ENCODE assay signal across 3 cellular contexts in the genomic region with DNA sequence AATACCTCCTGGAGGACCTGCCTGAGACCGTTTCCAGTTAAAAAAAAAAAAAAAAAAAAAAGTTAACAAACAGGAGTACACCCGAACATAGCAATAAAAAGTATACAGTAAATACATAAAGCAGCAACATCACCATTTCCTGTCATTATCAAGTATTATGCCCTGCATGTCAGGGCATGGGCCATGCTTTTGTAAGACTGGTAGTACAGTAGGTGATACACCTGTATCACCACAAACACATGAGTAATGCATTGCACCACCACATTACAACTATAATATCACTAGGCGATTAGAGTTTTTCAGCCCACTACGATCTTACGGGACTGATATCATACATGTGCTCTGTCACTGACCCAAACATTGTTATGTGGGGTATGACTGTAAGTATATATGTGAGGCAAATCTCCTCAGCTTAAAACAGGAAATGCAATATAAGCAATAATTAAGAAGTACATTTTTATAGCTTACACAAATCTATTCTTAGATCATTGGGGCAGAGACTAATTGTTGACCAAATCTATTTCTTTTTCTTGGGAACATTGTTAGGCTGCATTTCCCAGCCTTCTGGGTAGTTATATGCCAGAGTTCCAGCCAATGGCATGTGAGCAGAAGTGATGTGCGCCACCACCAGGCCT.
TF ChIP-seq lines count a peak whose summit lies in the region.

No MANE protein-coding gene starts in this region.

TF ChIP-seq in SK-N-SH, 30 proteins besides CTCF, POLR2A, EP300 and RAD21 (continues in another document):
- TF ChIP-seq FOXJ3 (CRISPR knock-in tag; IDR thresholded peaks at IDR 0.05), result no peak
- TF ChIP-seq GABPA (IDR thresholded peaks at IDR 0.05; ENCODE audit: low read depth), result no peak
- TF ChIP-seq MEF2A (IDR thresholded peaks at IDR 0.05; ENCODE audit: borderline replicate concordance, low read depth), result no peak
- TF ChIP-seq, protein P1, sequence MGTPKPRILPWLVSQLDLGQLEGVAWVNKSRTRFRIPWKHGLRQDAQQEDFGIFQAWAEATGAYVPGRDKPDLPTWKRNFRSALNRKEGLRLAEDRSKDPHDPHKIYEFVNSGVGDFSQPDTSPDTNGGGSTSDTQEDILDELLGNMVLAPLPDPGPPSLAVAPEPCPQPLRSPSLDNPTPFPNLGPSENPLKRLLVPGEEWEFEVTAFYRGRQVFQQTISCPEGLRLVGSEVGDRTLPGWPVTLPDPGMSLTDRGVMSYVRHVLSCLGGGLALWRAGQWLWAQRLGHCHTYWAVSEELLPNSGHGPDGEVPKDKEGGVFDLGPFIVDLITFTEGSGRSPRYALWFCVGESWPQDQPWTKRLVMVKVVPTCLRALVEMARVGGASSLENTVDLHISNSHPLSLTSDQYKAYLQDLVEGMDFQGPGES (IDR thresholded peaks at IDR 0.05; ENCODE audit: low read depth, low read length), result no peak
- TF ChIP-seq ELF1 (IDR thresholded peaks at IDR 0.05), result no peak
- TF ChIP-seq, protein P2, sequence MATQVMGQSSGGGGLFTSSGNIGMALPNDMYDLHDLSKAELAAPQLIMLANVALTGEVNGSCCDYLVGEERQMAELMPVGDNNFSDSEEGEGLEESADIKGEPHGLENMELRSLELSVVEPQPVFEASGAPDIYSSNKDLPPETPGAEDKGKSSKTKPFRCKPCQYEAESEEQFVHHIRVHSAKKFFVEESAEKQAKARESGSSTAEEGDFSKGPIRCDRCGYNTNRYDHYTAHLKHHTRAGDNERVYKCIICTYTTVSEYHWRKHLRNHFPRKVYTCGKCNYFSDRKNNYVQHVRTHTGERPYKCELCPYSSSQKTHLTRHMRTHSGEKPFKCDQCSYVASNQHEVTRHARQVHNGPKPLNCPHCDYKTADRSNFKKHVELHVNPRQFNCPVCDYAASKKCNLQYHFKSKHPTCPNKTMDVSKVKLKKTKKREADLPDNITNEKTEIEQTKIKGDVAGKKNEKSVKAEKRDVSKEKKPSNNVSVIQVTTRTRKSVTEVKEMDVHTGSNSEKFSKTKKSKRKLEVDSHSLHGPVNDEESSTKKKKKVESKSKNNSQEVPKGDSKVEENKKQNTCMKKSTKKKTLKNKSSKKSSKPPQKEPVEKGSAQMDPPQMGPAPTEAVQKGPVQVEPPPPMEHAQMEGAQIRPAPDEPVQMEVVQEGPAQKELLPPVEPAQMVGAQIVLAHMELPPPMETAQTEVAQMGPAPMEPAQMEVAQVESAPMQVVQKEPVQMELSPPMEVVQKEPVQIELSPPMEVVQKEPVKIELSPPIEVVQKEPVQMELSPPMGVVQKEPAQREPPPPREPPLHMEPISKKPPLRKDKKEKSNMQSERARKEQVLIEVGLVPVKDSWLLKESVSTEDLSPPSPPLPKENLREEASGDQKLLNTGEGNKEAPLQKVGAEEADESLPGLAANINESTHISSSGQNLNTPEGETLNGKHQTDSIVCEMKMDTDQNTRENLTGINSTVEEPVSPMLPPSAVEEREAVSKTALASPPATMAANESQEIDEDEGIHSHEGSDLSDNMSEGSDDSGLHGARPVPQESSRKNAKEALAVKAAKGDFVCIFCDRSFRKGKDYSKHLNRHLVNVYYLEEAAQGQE (IDR thresholded peaks at IDR 0.05; ENCODE audit: low read depth, low read length), result no peak
- TF ChIP-seq TCF12 (IDR thresholded peaks at IDR 0.05), result no peak
- TF ChIP-seq, protein P3, sequence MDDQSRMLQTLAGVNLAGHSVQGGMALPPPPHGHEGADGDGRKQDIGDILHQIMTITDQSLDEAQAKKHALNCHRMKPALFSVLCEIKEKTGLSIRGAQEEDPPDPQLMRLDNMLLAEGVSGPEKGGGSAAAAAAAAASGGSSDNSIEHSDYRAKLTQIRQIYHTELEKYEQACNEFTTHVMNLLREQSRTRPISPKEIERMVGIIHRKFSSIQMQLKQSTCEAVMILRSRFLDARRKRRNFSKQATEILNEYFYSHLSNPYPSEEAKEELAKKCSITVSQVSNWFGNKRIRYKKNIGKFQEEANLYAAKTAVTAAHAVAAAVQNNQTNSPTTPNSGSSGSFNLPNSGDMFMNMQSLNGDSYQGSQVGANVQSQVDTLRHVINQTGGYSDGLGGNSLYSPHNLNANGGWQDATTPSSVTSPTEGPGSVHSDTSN (IDR thresholded peaks at IDR 0.05), result no peak
- no peak for TF ChIP-seq TAF1 (IDR thresholded peaks at IDR 0.05; ENCODE audit: borderline replicate concordance, low read depth, low read length)
- no peak for TF ChIP-seq RCOR1 (IDR thresholded peaks at IDR 0.05; ENCODE audit: low read length)
- no peak for TF ChIP-seq FOSL2 (IDR thresholded peaks at IDR 0.05; ENCODE audit: borderline replicate concordance, low read depth)
- no peak for TF ChIP-seq GATA2 (CRISPR knock-in tag; IDR thresholded peaks at IDR 0.05)
- TF ChIP-seq JUND (IDR thresholded peaks at IDR 0.05), result no peak
- no peak for TF ChIP-seq YY1 (IDR thresholded peaks at IDR 0.05; ENCODE audit: low read depth)
- TF ChIP-seq SMC3 (IDR thresholded peaks at IDR 0.05; ENCODE audit: low read depth, low read length), result no peak
- TF ChIP-seq TEAD4 (IDR thresholded peaks at IDR 0.05; ENCODE audit: borderline replicate concordance, insufficient read depth), result no peak
- TF ChIP-seq NFIC (IDR thresholded peaks at IDR 0.05; ENCODE audit: borderline replicate concordance), result no peak

TF ChIP-seq in SK-N-SH treated with all-trans-retinoic acid at 6 μM for 48 hours, 23 proteins besides CTCF, POLR2A, EP300 and RAD21:
- TF ChIP-seq BACH2 (CRISPR knock-in tag; IDR thresholded peaks at IDR 0.05; ENCODE audit: borderline replicate concordance), result no peak
- no peak for TF ChIP-seq ZNF8 (CRISPR knock-in tag; IDR thresholded peaks at IDR 0.05)

TF ChIP-seq in K562, 482 proteins besides CTCF, POLR2A, EP300 and RAD21 (continued from another document):
- TF ChIP-seq, protein P4, sequence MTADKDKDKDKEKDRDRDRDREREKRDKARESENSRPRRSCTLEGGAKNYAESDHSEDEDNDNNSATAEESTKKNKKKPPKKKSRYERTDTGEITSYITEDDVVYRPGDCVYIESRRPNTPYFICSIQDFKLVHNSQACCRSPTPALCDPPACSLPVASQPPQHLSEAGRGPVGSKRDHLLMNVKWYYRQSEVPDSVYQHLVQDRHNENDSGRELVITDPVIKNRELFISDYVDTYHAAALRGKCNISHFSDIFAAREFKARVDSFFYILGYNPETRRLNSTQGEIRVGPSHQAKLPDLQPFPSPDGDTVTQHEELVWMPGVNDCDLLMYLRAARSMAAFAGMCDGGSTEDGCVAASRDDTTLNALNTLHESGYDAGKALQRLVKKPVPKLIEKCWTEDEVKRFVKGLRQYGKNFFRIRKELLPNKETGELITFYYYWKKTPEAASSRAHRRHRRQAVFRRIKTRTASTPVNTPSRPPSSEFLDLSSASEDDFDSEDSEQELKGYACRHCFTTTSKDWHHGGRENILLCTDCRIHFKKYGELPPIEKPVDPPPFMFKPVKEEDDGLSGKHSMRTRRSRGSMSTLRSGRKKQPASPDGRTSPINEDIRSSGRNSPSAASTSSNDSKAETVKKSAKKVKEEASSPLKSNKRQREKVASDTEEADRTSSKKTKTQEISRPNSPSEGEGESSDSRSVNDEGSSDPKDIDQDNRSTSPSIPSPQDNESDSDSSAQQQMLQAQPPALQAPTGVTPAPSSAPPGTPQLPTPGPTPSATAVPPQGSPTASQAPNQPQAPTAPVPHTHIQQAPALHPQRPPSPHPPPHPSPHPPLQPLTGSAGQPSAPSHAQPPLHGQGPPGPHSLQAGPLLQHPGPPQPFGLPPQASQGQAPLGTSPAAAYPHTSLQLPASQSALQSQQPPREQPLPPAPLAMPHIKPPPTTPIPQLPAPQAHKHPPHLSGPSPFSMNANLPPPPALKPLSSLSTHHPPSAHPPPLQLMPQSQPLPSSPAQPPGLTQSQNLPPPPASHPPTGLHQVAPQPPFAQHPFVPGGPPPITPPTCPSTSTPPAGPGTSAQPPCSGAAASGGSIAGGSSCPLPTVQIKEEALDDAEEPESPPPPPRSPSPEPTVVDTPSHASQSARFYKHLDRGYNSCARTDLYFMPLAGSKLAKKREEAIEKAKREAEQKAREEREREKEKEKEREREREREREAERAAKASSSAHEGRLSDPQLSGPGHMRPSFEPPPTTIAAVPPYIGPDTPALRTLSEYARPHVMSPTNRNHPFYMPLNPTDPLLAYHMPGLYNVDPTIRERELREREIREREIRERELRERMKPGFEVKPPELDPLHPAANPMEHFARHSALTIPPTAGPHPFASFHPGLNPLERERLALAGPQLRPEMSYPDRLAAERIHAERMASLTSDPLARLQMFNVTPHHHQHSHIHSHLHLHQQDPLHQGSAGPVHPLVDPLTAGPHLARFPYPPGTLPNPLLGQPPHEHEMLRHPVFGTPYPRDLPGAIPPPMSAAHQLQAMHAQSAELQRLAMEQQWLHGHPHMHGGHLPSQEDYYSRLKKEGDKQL (CRISPR knock-in tag; IDR thresholded peaks at IDR 0.05; ENCODE audit: borderline replicate concordance), result no peak
